3 cellular contexts compared by ENCODE assay signal in the genomic region with DNA sequence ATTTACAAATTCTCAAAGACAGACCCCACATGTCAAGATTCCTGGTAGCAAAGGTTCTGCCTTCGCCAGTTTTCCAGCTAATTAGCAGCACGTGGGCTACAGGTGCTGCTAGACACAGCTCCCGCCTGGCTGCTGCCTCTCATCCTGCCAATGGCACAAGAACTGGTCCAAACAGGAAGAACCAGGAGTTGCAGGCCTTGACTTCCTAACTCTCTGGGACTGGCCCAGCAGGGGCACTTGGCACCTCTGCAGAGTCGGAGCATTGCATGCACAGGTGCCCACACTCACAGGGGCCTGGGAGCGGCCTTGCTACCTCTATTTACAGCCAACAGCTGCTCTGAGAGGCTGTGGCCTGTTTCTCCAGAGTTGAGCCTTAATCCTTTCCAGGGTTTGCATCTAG.
TF ChIP-seq lines count a peak whose summit lies in the region.

No MANE protein-coding gene starts in this region.

TF ChIP-seq in liver, 16 proteins besides CTCF, POLR2A, EP300 and RAD21:
- TF ChIP-seq TAF1 (conservative IDR thresholded peaks at IDR 0.05) (no peak), FOXA1 (IDR thresholded peaks at IDR 0.05) (no peak), EGR1 (IDR thresholded peaks at IDR 0.05; ENCODE audit: low read depth in 2 of 2) (no peak), JUND (IDR thresholded peaks at IDR 0.05) (no peak), HNF4G (IDR thresholded peaks at IDR 0.05) (no peak), GABPA (IDR thresholded peaks at IDR 0.05 in 1 of 2, conservative IDR thresholded peaks at IDR 0.05 in 1 of 2) (no peak), NR2F2 (IDR thresholded peaks at IDR 0.05) (no peak), SP1 (IDR thresholded peaks at IDR 0.05) (no peak), HNF4A (conservative IDR thresholded peaks at IDR 0.05) (no peak), RXRA (IDR thresholded peaks at IDR 0.05) (no peak), YY1 (IDR thresholded peaks at IDR 0.05) (no peak), FOXA2 (IDR thresholded peaks at IDR 0.05) (no peak)
- TF ChIP-seq, protein P1, sequence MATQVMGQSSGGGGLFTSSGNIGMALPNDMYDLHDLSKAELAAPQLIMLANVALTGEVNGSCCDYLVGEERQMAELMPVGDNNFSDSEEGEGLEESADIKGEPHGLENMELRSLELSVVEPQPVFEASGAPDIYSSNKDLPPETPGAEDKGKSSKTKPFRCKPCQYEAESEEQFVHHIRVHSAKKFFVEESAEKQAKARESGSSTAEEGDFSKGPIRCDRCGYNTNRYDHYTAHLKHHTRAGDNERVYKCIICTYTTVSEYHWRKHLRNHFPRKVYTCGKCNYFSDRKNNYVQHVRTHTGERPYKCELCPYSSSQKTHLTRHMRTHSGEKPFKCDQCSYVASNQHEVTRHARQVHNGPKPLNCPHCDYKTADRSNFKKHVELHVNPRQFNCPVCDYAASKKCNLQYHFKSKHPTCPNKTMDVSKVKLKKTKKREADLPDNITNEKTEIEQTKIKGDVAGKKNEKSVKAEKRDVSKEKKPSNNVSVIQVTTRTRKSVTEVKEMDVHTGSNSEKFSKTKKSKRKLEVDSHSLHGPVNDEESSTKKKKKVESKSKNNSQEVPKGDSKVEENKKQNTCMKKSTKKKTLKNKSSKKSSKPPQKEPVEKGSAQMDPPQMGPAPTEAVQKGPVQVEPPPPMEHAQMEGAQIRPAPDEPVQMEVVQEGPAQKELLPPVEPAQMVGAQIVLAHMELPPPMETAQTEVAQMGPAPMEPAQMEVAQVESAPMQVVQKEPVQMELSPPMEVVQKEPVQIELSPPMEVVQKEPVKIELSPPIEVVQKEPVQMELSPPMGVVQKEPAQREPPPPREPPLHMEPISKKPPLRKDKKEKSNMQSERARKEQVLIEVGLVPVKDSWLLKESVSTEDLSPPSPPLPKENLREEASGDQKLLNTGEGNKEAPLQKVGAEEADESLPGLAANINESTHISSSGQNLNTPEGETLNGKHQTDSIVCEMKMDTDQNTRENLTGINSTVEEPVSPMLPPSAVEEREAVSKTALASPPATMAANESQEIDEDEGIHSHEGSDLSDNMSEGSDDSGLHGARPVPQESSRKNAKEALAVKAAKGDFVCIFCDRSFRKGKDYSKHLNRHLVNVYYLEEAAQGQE (IDR thresholded peaks at IDR 0.05): no peak
- TF ChIP-seq, protein P2, sequence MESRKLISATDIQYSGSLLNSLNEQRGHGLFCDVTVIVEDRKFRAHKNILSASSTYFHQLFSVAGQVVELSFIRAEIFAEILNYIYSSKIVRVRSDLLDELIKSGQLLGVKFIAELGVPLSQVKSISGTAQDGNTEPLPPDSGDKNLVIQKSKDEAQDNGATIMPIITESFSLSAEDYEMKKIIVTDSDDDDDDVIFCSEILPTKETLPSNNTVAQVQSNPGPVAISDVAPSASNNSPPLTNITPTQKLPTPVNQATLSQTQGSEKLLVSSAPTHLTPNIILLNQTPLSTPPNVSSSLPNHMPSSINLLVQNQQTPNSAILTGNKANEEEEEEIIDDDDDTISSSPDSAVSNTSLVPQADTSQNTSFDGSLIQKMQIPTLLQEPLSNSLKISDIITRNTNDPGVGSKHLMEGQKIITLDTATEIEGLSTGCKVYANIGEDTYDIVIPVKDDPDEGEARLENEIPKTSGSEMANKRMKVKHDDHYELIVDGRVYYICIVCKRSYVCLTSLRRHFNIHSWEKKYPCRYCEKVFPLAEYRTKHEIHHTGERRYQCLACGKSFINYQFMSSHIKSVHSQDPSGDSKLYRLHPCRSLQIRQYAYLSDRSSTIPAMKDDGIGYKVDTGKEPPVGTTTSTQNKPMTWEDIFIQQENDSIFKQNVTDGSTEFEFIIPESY (IDR thresholded peaks at IDR 0.05): no peak
- TF ChIP-seq, protein P3, sequence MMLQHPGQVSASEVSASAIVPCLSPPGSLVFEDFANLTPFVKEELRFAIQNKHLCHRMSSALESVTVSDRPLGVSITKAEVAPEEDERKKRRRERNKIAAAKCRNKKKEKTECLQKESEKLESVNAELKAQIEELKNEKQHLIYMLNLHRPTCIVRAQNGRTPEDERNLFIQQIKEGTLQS (IDR thresholded peaks at IDR 0.05): no peak
- TF ChIP-seq, protein P4, sequence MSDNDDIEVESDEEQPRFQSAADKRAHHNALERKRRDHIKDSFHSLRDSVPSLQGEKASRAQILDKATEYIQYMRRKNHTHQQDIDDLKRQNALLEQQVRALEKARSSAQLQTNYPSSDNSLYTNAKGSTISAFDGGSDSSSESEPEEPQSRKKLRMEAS (IDR thresholded peaks at IDR 0.05): no peak

TF ChIP-seq in HepG2, 621 proteins besides CTCF, POLR2A, EP300 and RAD21:
- TF ChIP-seq ZSCAN30 (CRISPR knock-in tag; IDR thresholded peaks at IDR 0.05) (no peak), HCFC1 (IDR thresholded peaks at IDR 0.05; ENCODE audit: low read depth, low read length) (no peak), ZNF333 (CRISPR knock-in tag; IDR thresholded peaks at IDR 0.05; ENCODE audit: borderline replicate concordance) (no peak), SNAI1 (CRISPR knock-in tag; IDR thresholded peaks at IDR 0.05; ENCODE audit: borderline replicate concordance) (no peak)
- TF ChIP-seq, protein P5, sequence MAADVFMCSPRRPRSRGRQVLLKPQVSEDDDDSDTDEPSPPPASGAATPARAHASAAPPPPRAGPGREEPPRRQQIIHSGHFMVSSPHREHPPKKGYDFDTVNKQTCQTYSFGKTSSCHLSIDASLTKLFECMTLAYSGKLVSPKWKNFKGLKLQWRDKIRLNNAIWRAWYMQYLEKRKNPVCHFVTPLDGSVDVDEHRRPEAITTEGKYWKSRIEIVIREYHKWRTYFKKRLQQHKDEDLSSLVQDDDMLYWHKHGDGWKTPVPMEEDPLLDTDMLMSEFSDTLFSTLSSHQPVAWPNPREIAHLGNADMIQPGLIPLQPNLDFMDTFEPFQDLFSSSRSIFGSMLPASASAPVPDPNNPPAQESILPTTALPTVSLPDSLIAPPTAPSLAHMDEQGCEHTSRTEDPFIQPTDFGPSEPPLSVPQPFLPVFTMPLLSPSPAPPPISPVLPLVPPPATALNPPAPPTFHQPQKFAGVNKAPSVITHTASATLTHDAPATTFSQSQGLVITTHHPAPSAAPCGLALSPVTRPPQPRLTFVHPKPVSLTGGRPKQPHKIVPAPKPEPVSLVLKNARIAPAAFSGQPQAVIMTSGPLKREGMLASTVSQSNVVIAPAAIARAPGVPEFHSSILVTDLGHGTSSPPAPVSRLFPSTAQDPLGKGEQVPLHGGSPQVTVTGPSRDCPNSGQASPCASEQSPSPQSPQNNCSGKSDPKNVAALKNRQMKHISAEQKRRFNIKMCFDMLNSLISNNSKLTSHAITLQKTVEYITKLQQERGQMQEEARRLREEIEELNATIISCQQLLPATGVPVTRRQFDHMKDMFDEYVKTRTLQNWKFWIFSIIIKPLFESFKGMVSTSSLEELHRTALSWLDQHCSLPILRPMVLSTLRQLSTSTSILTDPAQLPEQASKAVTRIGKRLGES (CRISPR knock-in tag; IDR thresholded peaks at IDR 0.05; ENCODE audit: borderline replicate concordance): no peak

TF ChIP-seq in H1, 55 proteins besides CTCF, POLR2A, EP300 and RAD21:
- TF ChIP-seq ASH2L (IDR thresholded peaks at IDR 0.05; ENCODE audit: low read length) (no peak), BRCA1 (IDR thresholded peaks at IDR 0.05; ENCODE audit: low read depth, low read length) (no peak)
- TF ChIP-seq, protein P6, sequence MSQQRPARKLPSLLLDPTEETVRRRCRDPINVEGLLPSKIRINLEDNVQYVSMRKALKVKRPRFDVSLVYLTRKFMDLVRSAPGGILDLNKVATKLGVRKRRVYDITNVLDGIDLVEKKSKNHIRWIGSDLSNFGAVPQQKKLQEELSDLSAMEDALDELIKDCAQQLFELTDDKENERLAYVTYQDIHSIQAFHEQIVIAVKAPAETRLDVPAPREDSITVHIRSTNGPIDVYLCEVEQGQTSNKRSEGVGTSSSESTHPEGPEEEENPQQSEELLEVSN (IDR thresholded peaks at IDR 0.05): peak; percentile 58
